8 cellular contexts compared by ENCODE assay signal in genomic region chr18:11908182-11909080, GRCh38. TPM values are rescaled to one million over a fixed set of nuclear protein-coding genes. Genes with fewer than 3 reads are reported as not detected.
DNase-seq lines count a peak whose midpoint lies in the region; ATAC-seq and TF ChIP-seq lines count a peak whose summit lies in the region.

TSS of gene MPPE1 (minus strand) at chr18:11908317. CDS start at chr18:11897264, 11,053 bp downstream.

- in situ Hi-C loops in GM18951 (cut with MboI; ENCODE audit: low sequenced_read_pairs, unreplicated experiment) = no loop called here

- TF ChIP-seq CTCF in AG09319 (IDR thresholded peaks at IDR 0.05; ENCODE audit: low read depth, low read length) = no peak; the same call in 1 of the 2 replicates
- TF ChIP-seq CTCF in chondrocyte (IDR thresholded peaks at IDR 0.05) = peak; percentile 12

- peaks cover 26% of the 10 kb centered on the region for H3K4me1 Mint-ChIP-seq in chondrocyte (ENCODE audit: low read depth)

- H3K4me3 Mint-ChIP-seq in chondrocyte (ENCODE audit: unreplicated experiment) = peak within 1 kb of the TSS; percentile 94

- H3K27me3 Mint-ChIP-seq in chondrocyte (ENCODE audit: low read depth) = no peaks in the 10 kb centered on the region

- H3K9me3 Mint-ChIP-seq in chondrocyte (ENCODE audit: low read depth) = no peaks in the 10 kb centered on the region

- H3K27ac Mint-ChIP-seq in chondrocyte (ENCODE audit: unreplicated experiment) = peak within 1 kb of the TSS; percentile 94

- H3K36me3 Mint-ChIP-seq in chondrocyte (ENCODE audit: low read depth) = peaks cover 3% of the 10 kb centered on the region

- DNase-seq in AG09319 (ENCODE audit: extremely low read depth, low read depth) (peak; percentile 66), NCI-H446 (lab: John Stamatoyannopoulos, UW) (peak; percentile 47 to 84), chondrocyte (ENCODE audit: low spot score) (peak; percentile 95), kidney tubule cell (ENCODE audit: low spot score) (peak; percentile 90)
- DNase-seq in activated CD4-positive, alpha-beta T cell treated with anti-CD3 and anti-CD28 coated beads for 24 hours (ENCODE audit: low read depth in 2 of 2) = peak; percentile 71 to 83
- peak; percentile 62 to 82 (median 72) for DNase-seq in stimulated activated CD4-positive, alpha-beta T cell treated with anti-CD3 and anti-CD28 coated beads, Interleukin-1b, Interleukin-23, amount 100 ng/mL, for 24 hours (ENCODE audit: low read depth in 4 of 4, low spot score in 1 of 4)

- TF ChIP-seq POLR2A in GM18951 (IDR thresholded peaks at IDR 0.05; ENCODE audit: extremely low read depth, insufficient read depth, insufficient read length) = peak; percentile 89

- ATAC-seq in HG03175 (IDR thresholded peaks at IDR 0.05; ENCODE audit: unreplicated experiment) = peak; percentile 83

RNA-seq across cellular contexts. Expression of gene MPPE1, which starts in this region (rescaled TPM):
- total RNA-seq in chondrocyte = 37.7 to 40.4 TPM (median 38.2 TPM) in 3 replicates

Comparison
In these comparisons a context has a peak if more than half of its experiments do, and no peak if none do; other contexts are left out.
1. Peak in every context shown above with its lines: DNase-seq and ATAC-seq.